ENCODE assay signal across 8 cellular contexts in the genomic region with DNA sequence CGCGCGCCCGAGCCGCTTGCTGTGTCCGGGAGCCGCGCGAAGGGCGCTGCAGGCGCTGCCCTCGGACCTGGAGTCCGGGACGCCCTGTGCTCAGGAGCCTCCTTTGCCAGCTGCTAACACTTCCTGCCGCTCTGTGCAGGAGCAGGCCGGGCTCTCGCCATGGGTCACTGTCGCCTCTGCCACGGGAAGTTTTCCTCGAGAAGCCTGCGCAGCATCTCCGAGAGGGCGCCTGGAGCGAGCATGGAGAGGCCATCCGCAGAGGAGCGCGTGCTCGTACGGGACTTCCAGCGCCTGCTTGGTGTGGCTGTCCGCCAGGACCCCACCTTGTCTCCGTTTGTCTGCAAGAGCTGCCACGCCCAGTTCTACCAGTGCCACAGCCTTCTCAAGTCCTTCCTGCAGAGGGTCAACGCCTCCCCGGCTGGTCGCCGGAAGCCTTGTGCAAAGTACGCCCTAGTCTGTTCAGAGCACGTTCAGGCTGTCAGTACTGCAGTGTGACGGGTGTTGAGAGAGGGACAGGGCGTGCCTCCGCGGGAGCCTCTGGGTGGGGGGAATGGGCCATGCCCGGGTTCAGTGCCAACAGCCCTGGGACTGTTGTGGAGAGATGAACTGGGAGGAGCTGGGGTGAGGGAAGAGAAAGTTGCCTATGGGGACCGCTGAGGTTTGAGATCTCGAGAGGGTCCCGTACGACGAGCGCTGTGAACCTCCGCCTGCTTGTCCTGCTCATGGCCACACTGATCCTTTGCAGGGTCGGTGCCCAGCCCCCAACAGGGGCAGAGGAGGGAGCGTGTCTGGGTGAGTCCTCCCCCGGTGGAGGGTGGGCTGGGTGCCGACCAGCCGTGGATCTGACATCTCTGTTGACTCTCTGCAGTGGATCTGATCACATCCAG.
DNase-seq lines count a peak whose midpoint lies in the region; ATAC-seq lines count a peak whose summit lies in the region.

No MANE protein-coding gene starts in this region.

- peak; percentile 33 for ATAC-seq in HG03175 (IDR thresholded peaks at IDR 0.05; ENCODE audit: unreplicated experiment)
- no peak for ATAC-seq in HG03460 (IDR thresholded peaks at IDR 0.05; ENCODE audit: unreplicated experiment)
- no peak for ATAC-seq in HG03095 (IDR thresholded peaks at IDR 0.05; ENCODE audit: unreplicated experiment)

- DNase-seq in ELF-1 (ENCODE audit: low read depth, low spot score) (peak; percentile 69), T-helper 22 cell (ENCODE audit: low read depth) (peak; percentile 67), astrocyte of the hippocampus (ENCODE audit: low read depth, low spot score) (peak; percentile 60), iPS-NIHi11 (ENCODE audit: low spot score) (peak; percentile 44)
- peak; percentile 34 to 66 for DNase-seq in stimulated activated CD4-positive, alpha-beta T cell treated with anti-CD3 and anti-CD28 coated beads, Interleukin-15, amount 100 ng/mL, for 1 hour (ENCODE audit: low read depth in 1 of 2, low spot score in 1 of 2)
